In genomic region chr15:90529369-90530249, GRCh38 we compare ENCODE assay signal across 8 cellular contexts. TPM values are rescaled to one million over a fixed set of nuclear protein-coding genes. Genes with fewer than 3 reads are reported as not detected.
DNase-seq lines count a peak whose midpoint lies in the region; ATAC-seq, FAIRE-seq and TF ChIP-seq lines count a peak whose summit lies in the region.

Gene CRTC3 (plus strand): TSS chr15:90529923. CDS start chr15:90530072, 149 bp downstream.

- H3K23ac ChIP-seq in neuronal stem cell (ENCODE audit: low read depth, low read length, poor library complexity), result peak within 1 kb of the TSS; percentile 55

- H2AFZ ChIP-seq in neuronal stem cell (ENCODE audit: low read length), result peak within 1 kb of the TSS; percentile 100

- H3K4me3 ChIP-seq in neuronal stem cell (ENCODE audit: low read length in 2 of 2), result peak within 1 kb of the TSS; percentile 58 to 99
- H3K4me3 ChIP-seq in transverse colon, result peak within 1 kb of the TSS; percentile 66 to 84 (median 74)

- H3K27ac ChIP-seq in C4-2B, result peak within 1 kb of the TSS; percentile 72
- H3K27ac ChIP-seq in neuronal stem cell (replicated peaks; ENCODE audit: low read length), result no peak within 1 kb of the TSS
- H3K27ac ChIP-seq in transverse colon, result peak within 1 kb of the TSS; percentile 92 to 96 (median 94)

- TF ChIP-seq POLR2A in transverse colon (IDR thresholded peaks at IDR 0.05), result no peak

- TF ChIP-seq CTCF in C4-2B (conservative IDR thresholded peaks at IDR 0.05) (no peak), transverse colon (IDR thresholded peaks at IDR 0.05) (no peak)

- no CpG with 5 or more reads among the region's 104 CpGs for WGBS in neuronal stem cell (ENCODE audit: extremely low coverage in 2 of 2, insufficient read length in 2 of 2, insufficient replicate concordance in 1 of 2), 2 donors
- 8% methylated on average over 40 of the region's 104 CpGs; no CpG with 5 or more reads in 1 of the 2 donors for WGBS in transverse colon (ENCODE audit: low coverage in 1 of 2), 2 donors

- H3K9me3 ChIP-seq in neuronal stem cell (replicated peaks in 1 of 2; ENCODE audit: control insufficient read depth in 2 of 2, insufficient read depth in 1 of 2, low read depth in 1 of 2, low read length in 2 of 2), result no peaks in the 10 kb centered on the region
- no peaks in the 10 kb centered on the region for H3K9me3 ChIP-seq in transverse colon

- H3K36me3 ChIP-seq in neuronal stem cell (replicated peaks in 1 of 2; ENCODE audit: control insufficient read depth in 2 of 2, insufficient read depth in 2 of 2, low read length in 2 of 2) (no peaks in the 10 kb centered on the region), transverse colon (no peaks in the 10 kb centered on the region)

- TF ChIP-seq EP300 in transverse colon (IDR thresholded peaks at IDR 0.05; ENCODE audit: low read depth), result no peak

- H3K4ac ChIP-seq in neuronal stem cell (ENCODE audit: low read length), result peak within 1 kb of the TSS; percentile 53

- intact Hi-C loops in transverse colon (cut with DNase I; ENCODE audit: low total_unique reads), result loop anchor here (10.0 kb wide), 1 partner anchor 85 kb away; no protein-coding TSS in a partner anchor

- no peaks in the 10 kb centered on the region for H3K79me1 ChIP-seq in neuronal stem cell (ENCODE audit: low read depth, low read length)

- ATAC-seq in HG03378 (IDR thresholded peaks at IDR 0.05; ENCODE audit: unreplicated experiment), result peak; percentile 47

- H3K4me1 ChIP-seq in neuronal stem cell (ENCODE audit: control insufficient read depth in 2 of 2, insufficient read depth in 1 of 2, low read depth in 1 of 2, low read length in 2 of 2) (peaks cover 0 to 3% of the 10 kb centered on the region in 2 donors), transverse colon (peaks cover 7 to 27% (median 15%) of the 10 kb centered on the region in 4 donors)

- H2AK5ac ChIP-seq in neuronal stem cell (ENCODE audit: low read depth, low read length), result no peak within 1 kb of the TSS

- H3K27me3 ChIP-seq in neuronal stem cell (ENCODE audit: control insufficient read depth in 3 of 3, insufficient read depth in 3 of 3, low read depth in 1 of 3, low read length in 3 of 3), result peaks cover 0 to 23% (median 6%) of the 10 kb centered on the region in 3 experiments
- no peaks in the 10 kb centered on the region for H3K27me3 ChIP-seq in transverse colon

- peak within 1 kb of the TSS; percentile 94 for H3K4me2 ChIP-seq in neuronal stem cell (ENCODE audit: insufficient read depth, low read length, poor library complexity, severe bottlenecking)

- peak within 1 kb of the TSS; percentile 91 for H3K9ac ChIP-seq in neuronal stem cell (ENCODE audit: low read depth, low read length, poor library complexity)

- in situ Hi-C loops in transverse colon (cut with MboI; ENCODE audit: low pct_ligation_motif_present in 1 of 4, low pct_unique_long_range_greater_than_20kb in 1 of 4, low sequenced_read_pairs in 3 of 4), result no loop called here

- peak; percentile 85 for DNase-seq in GM19238 (ENCODE audit: insufficient read length, low spot score)
- DNase-seq in RPMI8226, result peak; percentile 68
- DNase-seq in activated gamma-delta T cell treated with anti-CD3 and anti-CD28 coated beads, Interleukin-2, amount 50 U/mL, for 16 hours (ENCODE audit: low read depth), result peak; percentile 22
- peak; percentile 85 to 90 for DNase-seq in frontal cortex (ENCODE audit: low spot score in 2 of 2)
- DNase-seq in neuronal stem cell (ENCODE audit: low spot score), result peak; percentile 35
- peak; percentile 60 for DNase-seq in transverse colon

- H2BK120ac ChIP-seq in neuronal stem cell (ENCODE audit: low read depth, low read length), result peak within 1 kb of the TSS; percentile 81

- H4K91ac ChIP-seq in neuronal stem cell (ENCODE audit: low read depth, low read length, poor library complexity), result no peak within 1 kb of the TSS

- peak within 1 kb of the TSS; percentile 94 for H3K14ac ChIP-seq in neuronal stem cell (ENCODE audit: low read length)

- no peak for FAIRE-seq in frontal cortex (lab: Jason Lieb, UNC)

- peak within 1 kb of the TSS; percentile 2 for H2BK5ac ChIP-seq in neuronal stem cell (ENCODE audit: low read length)

- H2BK12ac ChIP-seq in neuronal stem cell (ENCODE audit: low read length), result peak within 1 kb of the TSS; percentile 41

- peak within 1 kb of the TSS; percentile 99 for H3K18ac ChIP-seq in neuronal stem cell (ENCODE audit: low read length)

- no peak within 1 kb of the TSS for H4K8ac ChIP-seq in neuronal stem cell (ENCODE audit: low read depth, low read length)

- peak within 1 kb of the TSS; percentile 67 for H2BK15ac ChIP-seq in neuronal stem cell (ENCODE audit: low read length)

RNA-seq across cellular contexts. Expression of gene CRTC3, which starts in this region (rescaled TPM):
- total RNA-seq in frontal cortex, result 13.9 TPM
- 8.4 TPM for polyA plus RNA-seq in neuronal stem cell (2013, experiment 1 of 2)
- polyA plus RNA-seq in neuronal stem cell (2013, experiment 2 of 2), result 8.2 TPM
- total RNA-seq in transverse colon, result 10 to 100 TPM; 23.0 to 35.9 (median 24.1) TPM

Comparison
In these comparisons a context has a peak if more than half of its experiments do, and no peak if none do; other contexts are left out.
1. DNase-seq: peak in every context shown above with its lines; median percentile 88 in frontal cortex; 85 in GM19238; 68 in RPMI8226; 60 in transverse colon; 35 in neuronal stem cell; 22 in activated gamma-delta T cell treated with anti-CD3 and anti-CD28 coated beads, Interleukin-2, amount 50 U/mL, for 16 hours.